ENCODE assay signal across 2 cellular contexts in genomic region chr3:15029625-15030024, GRCh38.
TF ChIP-seq lines count a peak whose summit lies in the region.

No MANE protein-coding gene starts in this region.

TF ChIP-seq in K562, 482 proteins besides CTCF, POLR2A, EP300 and RAD21:
- no peak for TF ChIP-seq MCM3 (IDR thresholded peaks at IDR 0.05)
- TF ChIP-seq JUN (IDR thresholded peaks at IDR 0.05; ENCODE audit: borderline replicate concordance, low read depth, low read length), result no peak
- no peak for TF ChIP-seq JUN (CRISPR knock-in tag; IDR thresholded peaks at IDR 0.05; ENCODE audit: borderline replicate concordance)
- TF ChIP-seq ZNF766 (CRISPR knock-in tag; conservative IDR thresholded peaks at IDR 0.05), result no peak
- TF ChIP-seq FOXJ3 (CRISPR knock-in tag; IDR thresholded peaks at IDR 0.05), result no peak
- TF ChIP-seq, protein P1, sequence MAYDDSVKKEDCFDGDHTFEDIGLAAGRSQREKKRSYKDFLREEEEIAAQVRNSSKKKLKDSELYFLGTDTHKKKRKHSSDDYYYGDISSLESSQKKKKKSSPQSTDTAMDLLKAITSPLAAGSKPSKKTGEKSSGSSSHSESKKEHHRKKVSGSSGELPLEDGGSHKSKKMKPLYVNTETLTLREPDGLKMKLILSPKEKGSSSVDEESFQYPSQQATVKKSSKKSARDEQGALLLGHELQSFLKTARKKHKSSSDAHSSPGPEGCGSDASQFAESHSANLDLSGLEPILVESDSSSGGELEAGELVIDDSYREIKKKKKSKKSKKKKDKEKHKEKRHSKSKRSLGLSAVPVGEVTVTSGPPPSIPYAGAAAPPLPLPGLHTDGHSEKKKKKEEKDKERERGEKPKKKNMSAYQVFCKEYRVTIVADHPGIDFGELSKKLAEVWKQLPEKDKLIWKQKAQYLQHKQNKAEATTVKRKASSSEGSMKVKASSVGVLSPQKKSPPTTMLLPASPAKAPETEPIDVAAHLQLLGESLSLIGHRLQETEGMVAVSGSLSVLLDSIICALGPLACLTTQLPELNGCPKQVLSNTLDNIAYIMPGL (CRISPR knock-in tag; IDR thresholded peaks at IDR 0.05), result no peak
- no peak for TF ChIP-seq RUNX1 (IDR thresholded peaks at IDR 0.05; ENCODE audit: low read depth)
- no peak for TF ChIP-seq HLTF (IDR thresholded peaks at IDR 0.05)
- no peak for TF ChIP-seq NEUROD1 (IDR thresholded peaks at IDR 0.05; ENCODE audit: borderline replicate concordance, low read depth, low read length, partially characterized antibody)
- TF ChIP-seq NR1H2 (CRISPR knock-in tag; IDR thresholded peaks at IDR 0.05), result no peak
- no peak for TF ChIP-seq IRF2 (CRISPR knock-in tag; IDR thresholded peaks at IDR 0.05)
- TF ChIP-seq, protein P2, sequence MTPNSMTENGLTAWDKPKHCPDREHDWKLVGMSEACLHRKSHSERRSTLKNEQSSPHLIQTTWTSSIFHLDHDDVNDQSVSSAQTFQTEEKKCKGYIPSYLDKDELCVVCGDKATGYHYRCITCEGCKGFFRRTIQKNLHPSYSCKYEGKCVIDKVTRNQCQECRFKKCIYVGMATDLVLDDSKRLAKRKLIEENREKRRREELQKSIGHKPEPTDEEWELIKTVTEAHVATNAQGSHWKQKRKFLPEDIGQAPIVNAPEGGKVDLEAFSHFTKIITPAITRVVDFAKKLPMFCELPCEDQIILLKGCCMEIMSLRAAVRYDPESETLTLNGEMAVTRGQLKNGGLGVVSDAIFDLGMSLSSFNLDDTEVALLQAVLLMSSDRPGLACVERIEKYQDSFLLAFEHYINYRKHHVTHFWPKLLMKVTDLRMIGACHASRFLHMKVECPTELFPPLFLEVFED (CRISPR knock-in tag; conservative IDR thresholded peaks at IDR 0.05), result 0 out of 2 replicates have a peak, but pooled peaks have one; percentile 10
- TF ChIP-seq ZNF512 (tag; IDR thresholded peaks at IDR 0.05), result peak; percentile 27; the same call in 1 of the 2 replicates
- no peak for TF ChIP-seq PPARD (CRISPR knock-in tag; IDR thresholded peaks at IDR 0.05)
- peak; percentile 98 for TF ChIP-seq DACH1 (IDR thresholded peaks at IDR 0.05; ENCODE audit: partially characterized antibody)

TF ChIP-seq in HepG2, 621 proteins besides CTCF, POLR2A, EP300 and RAD21:
- no peak for TF ChIP-seq PRPF4 (IDR thresholded peaks at IDR 0.05; ENCODE audit: low read depth, low read length, poor library complexity, severe bottlenecking)
- no peak for TF ChIP-seq SRY (CRISPR knock-in tag; IDR thresholded peaks at IDR 0.05)
- TF ChIP-seq ZNF724P (CRISPR knock-in tag; IDR thresholded peaks at IDR 0.05; ENCODE audit: borderline replicate concordance), result no peak
- TF ChIP-seq MIXL1 (CRISPR knock-in tag; IDR thresholded peaks at IDR 0.05), result no peak
- no peak for TF ChIP-seq HOXA3 (CRISPR knock-in tag; IDR thresholded peaks at IDR 0.05)
- TF ChIP-seq ELF4 (CRISPR knock-in tag; IDR thresholded peaks at IDR 0.05; ENCODE audit: borderline replicate concordance), result no peak
- TF ChIP-seq PAF1 (CRISPR knock-in tag; IDR thresholded peaks at IDR 0.05), result no peak
- TF ChIP-seq ZNF563 (CRISPR knock-in tag; IDR thresholded peaks at IDR 0.05), result no peak
- no peak for TF ChIP-seq MLLT10 (CRISPR knock-in tag; IDR thresholded peaks at IDR 0.05)
- TF ChIP-seq POGK (CRISPR knock-in tag; conservative IDR thresholded peaks at IDR 0.05), result no peak
- TF ChIP-seq, protein P3, sequence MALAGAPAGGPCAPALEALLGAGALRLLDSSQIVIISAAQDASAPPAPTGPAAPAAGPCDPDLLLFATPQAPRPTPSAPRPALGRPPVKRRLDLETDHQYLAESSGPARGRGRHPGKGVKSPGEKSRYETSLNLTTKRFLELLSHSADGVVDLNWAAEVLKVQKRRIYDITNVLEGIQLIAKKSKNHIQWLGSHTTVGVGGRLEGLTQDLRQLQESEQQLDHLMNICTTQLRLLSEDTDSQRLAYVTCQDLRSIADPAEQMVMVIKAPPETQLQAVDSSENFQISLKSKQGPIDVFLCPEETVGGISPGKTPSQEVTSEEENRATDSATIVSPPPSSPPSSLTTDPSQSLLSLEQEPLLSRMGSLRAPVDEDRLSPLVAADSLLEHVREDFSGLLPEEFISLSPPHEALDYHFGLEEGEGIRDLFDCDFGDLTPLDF (CRISPR knock-in tag; IDR thresholded peaks at IDR 0.05), result no peak
- TF ChIP-seq ATAD3A (CRISPR knock-in tag; IDR thresholded peaks at IDR 0.05), result no peak
- no peak for TF ChIP-seq GFI1 (CRISPR knock-in tag; IDR thresholded peaks at IDR 0.05; ENCODE audit: borderline replicate concordance)
- TF ChIP-seq DNMT1 (CRISPR knock-in tag; IDR thresholded peaks at IDR 0.05), result no peak
